In the genomic region with DNA sequence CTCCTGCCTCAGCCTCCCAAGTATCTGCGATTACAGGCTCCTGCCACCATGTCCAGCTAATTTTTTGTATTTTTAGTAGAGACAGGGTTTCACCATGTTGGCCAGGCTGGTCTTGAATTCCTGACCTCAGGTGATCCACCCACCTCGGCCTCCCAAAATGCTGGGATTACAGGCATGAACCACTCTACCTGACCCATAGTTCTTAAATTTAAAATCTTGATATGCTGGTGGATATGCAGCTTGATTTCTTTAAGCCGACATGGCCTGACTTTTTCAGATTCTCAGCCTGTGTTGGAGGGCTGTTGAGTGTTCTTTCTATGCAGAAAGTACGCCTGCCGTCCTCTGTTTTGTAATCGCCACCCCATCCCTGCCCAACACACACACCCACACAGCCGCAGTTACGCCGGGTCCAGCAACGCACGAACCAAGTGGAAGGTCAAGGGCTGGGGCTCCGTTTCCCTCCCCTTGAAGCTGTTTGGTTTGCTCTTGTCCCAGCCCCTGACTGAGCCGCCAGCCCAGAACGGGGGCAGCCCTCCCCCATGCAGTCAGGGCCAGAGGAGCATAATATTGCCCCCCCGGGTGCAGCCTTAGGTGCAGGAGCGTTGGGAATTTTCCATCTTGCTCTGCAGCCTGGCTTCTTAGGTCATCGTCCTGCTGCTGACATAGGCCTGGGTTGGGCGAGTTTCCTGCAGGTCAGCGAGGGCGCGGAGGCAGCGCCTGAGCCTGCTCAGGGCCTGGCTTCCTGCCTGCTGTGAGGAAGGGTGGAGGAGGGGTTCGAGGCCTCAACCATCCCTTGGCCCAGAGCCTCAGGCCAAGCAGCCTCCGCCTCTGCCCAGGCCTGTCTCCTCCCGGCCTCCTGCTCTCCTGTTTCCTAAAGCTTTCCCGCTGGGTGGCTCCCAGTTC, we compare ENCODE assay signal across 9 cellular contexts. TPM values are rescaled to one million over a fixed set of nuclear protein-coding genes. Genes with fewer than 3 reads are reported as not detected.
DNase-seq lines count a peak whose midpoint lies in the region; ATAC-seq and TF ChIP-seq lines count a peak whose summit lies in the region.
"Had no signal": no experiment of that assay in that cellular context is flagged by ENCODE, and none has a peak within 500 bp of the region (broad histone marks: within the 10 kb centered on the region; RNA-seq: fewer than 3 reads in every experiment).

No MANE protein-coding gene starts in this region.

- H3K27me3 ChIP-seq in HUES48 (ENCODE audit: control insufficient read depth, insufficient read depth, low read length) (no peaks in the 10 kb centered on the region), ascending aorta (no peaks in the 10 kb centered on the region)

- ATAC-seq in T-cell (replicated peaks in 1 of 4) (no peak), GM18909 (IDR thresholded peaks at IDR 0.05; ENCODE audit: poor library complexity, unreplicated experiment) (no peak)
- ATAC-seq in stimulated activated memory B cell treated with anti-CD40 and anti-IgM and Interleukin-4, amounts not matched to agents 10 μg/mL and 1 μg/mL and 100 μg/mL, for 72 hours: no peak

- no peak overlapping the region for H3K4me3 Mint-ChIP-seq in T-cell
- no peak overlapping the region for H3K4me3 Mint-ChIP-seq in stimulated activated memory B cell treated with anti-CD40 and anti-IgM and Interleukin-4, amounts not matched to agents 10 μg/mL and 1 μg/mL and 100 μg/mL, for 72 hours
- H3K4me3 Mint-ChIP-seq: naive B cell had no signal

- H3K4me1 Mint-ChIP-seq in T-cell: peaks cover 34 to 41% (median 38%) of the 10 kb centered on the region in 3 donors
- H3K4me1 Mint-ChIP-seq in stimulated activated memory B cell treated with anti-CD40 and anti-IgM and Interleukin-4, amounts not matched to agents 10 μg/mL and 1 μg/mL and 100 μg/mL, for 72 hours: peaks cover 47% of the 10 kb centered on the region

- POLR2A ChIA-PET in T-cell (lab: Charles Lee): no interaction called here

- H3K9me3 Mint-ChIP-seq in T-cell: no peaks in the 10 kb centered on the region
- no peaks in the 10 kb centered on the region for H3K9me3 Mint-ChIP-seq in stimulated activated memory B cell treated with anti-CD40 and anti-IgM and Interleukin-4, amounts not matched to agents 10 μg/mL and 1 μg/mL and 100 μg/mL, for 72 hours
- H3K9me3 Mint-ChIP-seq: naive B cell had no signal

- H3K9me3 ChIP-seq in HUES48 (ENCODE audit: control insufficient read depth, insufficient read depth, low read length) (no peaks in the 10 kb centered on the region), ascending aorta (no peaks in the 10 kb centered on the region)

- intact Hi-C loops in ascending aorta (cut with DNase I): no loop called here

- no peaks in the 10 kb centered on the region for H3K36me3 ChIP-seq in HUES48 (ENCODE audit: control insufficient read depth, insufficient read depth, low read length)
- no peaks in the 10 kb centered on the region for H3K36me3 ChIP-seq in ascending aorta

- H3K4me3 ChIP-seq in HUES48 (ENCODE audit: low read depth, low read length): no peak overlapping the region
- no peak overlapping the region for H3K4me3 ChIP-seq in ascending aorta

- CTCF ChIA-PET in T-cell (lab: Charles Lee): interaction anchor here in 1 of 2 donors (0.5 kb wide), 1 partner anchor 46 kb away, joined by 3 read pairs; no protein-coding TSS in a partner anchor

- H3K4me1 ChIP-seq in HUES48 (ENCODE audit: control insufficient read depth, insufficient read depth, low read length) (peaks cover 39% of the 10 kb centered on the region), ascending aorta (peaks cover 5 to 23% of the 10 kb centered on the region in 2 donors)

- peak overlapping the region in 1 of 2 donors; percentile 39 for H3K27ac Mint-ChIP-seq in T-cell
- H3K27ac Mint-ChIP-seq in stimulated activated memory B cell treated with anti-CD40 and anti-IgM and Interleukin-4, amounts not matched to agents 10 μg/mL and 1 μg/mL and 100 μg/mL, for 72 hours: no peak overlapping the region

- no peak for TF ChIP-seq CTCF in ascending aorta (IDR thresholded peaks at IDR 0.05)

- H3K9ac ChIP-seq in HUES48 (ENCODE audit: low read depth, low read length): no peak overlapping the region

- H3K36me3 Mint-ChIP-seq in T-cell: no peaks in the 10 kb centered on the region
- no peaks in the 10 kb centered on the region for H3K36me3 Mint-ChIP-seq in stimulated activated memory B cell treated with anti-CD40 and anti-IgM and Interleukin-4, amounts not matched to agents 10 μg/mL and 1 μg/mL and 100 μg/mL, for 72 hours
- H3K36me3 Mint-ChIP-seq: naive B cell had no signal

- H3K27ac ChIP-seq in HUES48 (ENCODE audit: low read depth, low read length) (peak overlapping the region; percentile 53), ascending aorta (peak overlapping the region; percentile 76 to 80)

- H3K27me3 Mint-ChIP-seq in T-cell: no peaks in the 10 kb centered on the region
- no peaks in the 10 kb centered on the region for H3K27me3 Mint-ChIP-seq in stimulated activated memory B cell treated with anti-CD40 and anti-IgM and Interleukin-4, amounts not matched to agents 10 μg/mL and 1 μg/mL and 100 μg/mL, for 72 hours
- H3K27me3 Mint-ChIP-seq: naive B cell had no signal

- DNase-seq in ascending aorta (ENCODE audit: low spot score in 2 of 2): peak; percentile 59 to 90
- DNase-seq in hepatic stellate cell (ENCODE audit: low spot score): peak; percentile 78
- DNase-seq in renal cortical epithelial cell (ENCODE audit: low read depth): peak; percentile 92
- DNase-seq in T-cell: no peak
- no peak for DNase-seq in occipital lobe (lab: John Stamatoyannopoulos, UW)
- DNase-seq: naive B cell had no signal

RNA-seq across cellular contexts. Expression of a gene that starts 44.2 kb away (rescaled TPM):
- 96.6 TPM for total RNA-seq in ascending aorta
- total RNA-seq in renal cortical epithelial cell: 160 and 568 TPM in 2 replicates
- 100 to 1,000 TPM in 1 of 5 donors, 10 to 100 TPM in 4; 93.6 to 109 (median 96.9) TPM for total RNA-seq in T-cell
- 175 TPM for total RNA-seq in occipital lobe

Comparison
In these comparisons a context has a peak if more than half of its experiments do, and no peak if none do; other contexts are left out.
1. DNase-seq: peak in ascending aorta (2 of 2), hepatic stellate cell (single experiment) and renal cortical epithelial cell (single experiment); none in T-cell (0 of 34) and occipital lobe (single experiment).